17 cellular contexts compared by ENCODE assay signal in genomic region chr1:217348960-217349664, GRCh38.
"Had no signal": no experiment of that assay in that cellular context is flagged by ENCODE, and none has a peak within 500 bp of the region (broad histone marks: within the 10 kb centered on the region; RNA-seq: fewer than 3 reads in every experiment).

No MANE protein-coding gene starts in this region.

- H3K27ac ChIP-seq: coronary artery, ovary, right lobe of liver, suprapubic skin, transverse colon, upper lobe of right lung, uterus had no signal

- H3K36me3 ChIP-seq: ovary, right lobe of liver, suprapubic skin, transverse colon, upper lobe of right lung, uterus had no signal

- H3K4me3 ChIP-seq: coronary artery, lung, ovary, right lobe of liver, suprapubic skin, transverse colon, upper lobe of right lung, uterus had no signal

- DNase-seq: effector memory CD8-positive, alpha-beta T cell; natural killer cell; occipital lobe; ovary; right lobe of liver; small intestine; stimulated activated CD4-positive, alpha-beta T cell treated with anti-CD3 and anti-CD28 coated beads, Interleukin-15, amount 100 ng/mL, for 24 hours; stimulated activated CD4-positive, alpha-beta T cell treated with anti-CD3 and anti-CD28 coated beads, Interleukin-2, amount 100 ng/mL, for 48 hours; stimulated activated naive CD4-positive, alpha-beta T cell; stimulated activated naive CD8-positive, alpha-beta T cell treated with anti-CD3 and anti-CD28 coated beads, Interleukin-15, amount 100 ng/mL, for 72 hours; transverse colon; upper lobe of right lung; uterus had no signal

- H3K4me3 Mint-ChIP-seq: effector memory CD8-positive, alpha-beta T cell; memory B cell; natural killer cell; stimulated activated naive CD8-positive, alpha-beta T cell treated with anti-CD3 and anti-CD28 coated beads, Interleukin-15, amount 100 ng/mL, for 72 hours had no signal

- H3K27ac Mint-ChIP-seq: effector memory CD8-positive, alpha-beta T cell; memory B cell; natural killer cell; stimulated activated naive CD8-positive, alpha-beta T cell treated with anti-CD3 and anti-CD28 coated beads, Interleukin-15, amount 100 ng/mL, for 72 hours had no signal

- H3K4me1 Mint-ChIP-seq: memory B cell; natural killer cell; stimulated activated naive CD8-positive, alpha-beta T cell treated with anti-CD3 and anti-CD28 coated beads, Interleukin-15, amount 100 ng/mL, for 72 hours had no signal

- H3K27me3 ChIP-seq: ovary, right lobe of liver, suprapubic skin, transverse colon, upper lobe of right lung, uterus had no signal

- H3K27me3 Mint-ChIP-seq: effector memory CD8-positive, alpha-beta T cell had no signal

- H3K9me3 ChIP-seq: ovary, right lobe of liver, suprapubic skin, transverse colon, upper lobe of right lung, uterus had no signal

- H3K36me3 Mint-ChIP-seq: memory B cell, natural killer cell had no signal

- H3K4me1 ChIP-seq: right lobe of liver, suprapubic skin, transverse colon, upper lobe of right lung, uterus had no signal

- H3K9me3 Mint-ChIP-seq: effector memory CD8-positive, alpha-beta T cell had no signal

- ATAC-seq: effector memory CD8-positive, alpha-beta T cell; natural killer cell; right lobe of liver; stimulated activated naive CD8-positive, alpha-beta T cell treated with anti-CD3 and anti-CD28 coated beads, Interleukin-15, amount 100 ng/mL, for 72 hours; upper lobe of right lung had no signal
